ENCODE assay signal across 12 cellular contexts in the genomic region with DNA sequence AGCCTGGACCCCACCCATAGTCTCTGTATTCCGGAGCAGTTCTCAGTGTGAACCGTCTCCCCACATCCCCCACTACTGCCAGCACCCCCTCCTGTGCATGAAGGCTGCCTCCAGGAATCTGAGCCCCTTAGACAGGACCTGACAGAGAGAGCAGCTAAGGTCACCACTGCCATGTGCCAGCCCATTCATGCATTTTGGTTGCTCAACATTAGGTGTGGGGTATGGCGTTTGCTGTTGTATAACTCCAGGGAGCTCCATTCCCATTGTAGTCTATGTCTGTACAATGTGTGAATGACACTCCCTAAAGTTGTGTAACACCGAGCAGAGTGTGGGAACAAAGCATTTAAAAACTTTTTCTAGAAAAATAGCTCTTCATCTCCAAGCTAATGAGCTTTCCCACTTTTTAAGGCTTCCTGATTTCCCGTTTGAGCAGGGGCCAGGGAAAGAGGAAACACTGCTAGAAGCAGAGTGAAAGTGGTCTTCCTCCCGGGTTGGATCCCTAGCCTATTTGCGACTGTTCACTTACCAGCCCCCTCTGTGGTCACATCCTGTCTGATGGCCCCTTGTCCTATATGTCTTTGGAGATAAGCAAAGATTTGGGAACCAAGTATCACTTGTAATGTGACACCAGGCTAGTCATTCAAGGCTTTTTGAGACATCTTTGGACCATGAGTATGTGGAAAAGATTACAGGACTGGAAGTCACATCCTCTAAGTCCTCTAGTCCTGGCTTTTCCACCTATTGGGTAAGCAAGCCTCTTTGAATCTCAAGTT. TPM values are rescaled to one million over a fixed set of nuclear protein-coding genes. Genes with fewer than 3 reads are reported as not detected.
A peak's percentile ranks its signal among the peaks of the same experiment; 100 is the strongest.
DNase-seq lines count a peak whose midpoint lies in the region; ATAC-seq and TF ChIP-seq lines count a peak whose summit lies in the region.
"Had no signal": no experiment of that assay in that cellular context is flagged by ENCODE, and none has a peak within 500 bp of the region (broad histone marks: within the 10 kb centered on the region; RNA-seq: fewer than 3 reads in every experiment).

No MANE protein-coding gene starts in this region.

- H3K9me3 ChIP-seq in BLaER1 treated with 17β-estradiol and CSF1 and Interleukin-3, amounts not matched to agents 10 nM and 100 nM (replicated peaks in 1 of 11): no peaks in the 10 kb centered on the region
- H3K9me3 ChIP-seq in fibroblast of lung (ENCODE audit: control insufficient read depth, insufficient read depth, low read depth, low read length): no peaks in the 10 kb centered on the region
- H3K9me3 ChIP-seq in naive thymus-derived CD4-positive, alpha-beta T cell (ENCODE audit: control insufficient read depth in 2 of 3, low read length in 3 of 3): no peaks in the 10 kb centered on the region

- DNase-seq in RWPE1 (ENCODE audit: low spot score) (no peak), fibroblast of lung (ENCODE audit: low read depth in 2 of 2) (peak; percentile 35 to 51), NCI-H2081 treated with DMSO at 0.1 percent for 48 hours (lab: John Stamatoyannopoulos, UW) (no peak)
- no peak for DNase-seq in stimulated activated naive CD8-positive, alpha-beta T cell treated with anti-CD3 and anti-CD28 coated beads, Interleukin-15, amount 100 ng/mL, for 72 hours
- no peak for DNase-seq in naive thymus-derived CD4-positive, alpha-beta T cell
- DNase-seq: CD4-positive, alpha-beta T cell; stimulated activated naive B cell treated with anti-CD40 and anti-IgM and Interleukin-4, amounts not matched to agents 10 μg/mL and 1 μg/mL and 100 μg/mL, for 72 hours had no signal

- H3K36me3 ChIP-seq in BLaER1 treated with 17β-estradiol and CSF1 and Interleukin-3, amounts not matched to agents 10 nM and 100 nM: peaks cover 11 to 41% (median 22%) of the 10 kb centered on the region in 11 experiments; a peak in 20 of 22 replicates
- peaks cover 12% of the 10 kb centered on the region for H3K36me3 ChIP-seq in fibroblast of lung (ENCODE audit: control insufficient read depth, insufficient read depth, low read length)
- H3K36me3 ChIP-seq in naive thymus-derived CD4-positive, alpha-beta T cell (ENCODE audit: control insufficient read depth in 2 of 3, insufficient read depth in 3 of 3, low read length in 3 of 3): peaks cover 0 to 7% (median 0%) of the 10 kb centered on the region in 3 experiments

- H3K9ac ChIP-seq in BLaER1 treated with 17β-estradiol and CSF1 and Interleukin-3, amounts not matched to agents 10 nM and 100 nM: peak overlapping the region in 2 of 11 experiments; percentile 18 to 77; a peak in 2 of 22 replicates
- no peak overlapping the region for H3K9ac ChIP-seq in fibroblast of lung (ENCODE audit: insufficient read depth, low read length)

- peaks cover 0 to 15% (median 0%) of the 10 kb centered on the region in 11 experiments; a peak in 4 of 22 replicates for H4K20me1 ChIP-seq in BLaER1 treated with 17β-estradiol and CSF1 and Interleukin-3, amounts not matched to agents 10 nM and 100 nM
- H4K20me1 ChIP-seq in fibroblast of lung (ENCODE audit: control insufficient read depth, extremely low read depth, insufficient read depth, low read length): no peaks in the 10 kb centered on the region

- H3K79me2 ChIP-seq in fibroblast of lung (ENCODE audit: control insufficient read depth, insufficient read depth, low read length): no peaks in the 10 kb centered on the region

- H3K4me3 Mint-ChIP-seq in nephron: peak overlapping the region in 2 of 3 experiments; percentile 21 to 60
- no peak overlapping the region for H3K4me3 Mint-ChIP-seq in stimulated activated naive CD8-positive, alpha-beta T cell treated with anti-CD3 and anti-CD28 coated beads, Interleukin-15, amount 100 ng/mL, for 72 hours
- H3K4me3 Mint-ChIP-seq in naive thymus-derived CD4-positive, alpha-beta T cell: no peak overlapping the region
- H3K4me3 Mint-ChIP-seq: activated naive CD4-positive, alpha-beta T cell treated with anti-CD3 and anti-CD28 coated beads, Interleukin-2, amount 50 U/mL, for 24 hours; CD4-positive, alpha-beta T cell; stimulated activated naive B cell treated with anti-CD40 and anti-IgM and Interleukin-4, amounts not matched to agents 10 μg/mL and 1 μg/mL and 100 μg/mL, for 72 hours had no signal

- H3K27ac Mint-ChIP-seq in nephron: peak overlapping the region; percentile 82 to 84 (median 84)
- H3K27ac Mint-ChIP-seq in stimulated activated naive CD8-positive, alpha-beta T cell treated with anti-CD3 and anti-CD28 coated beads, Interleukin-15, amount 100 ng/mL, for 72 hours: no peak overlapping the region
- H3K27ac Mint-ChIP-seq in naive thymus-derived CD4-positive, alpha-beta T cell: peak overlapping the region in 1 of 9 donors; percentile 41
- H3K27ac Mint-ChIP-seq: activated naive CD4-positive, alpha-beta T cell treated with anti-CD3 and anti-CD28 coated beads, Interleukin-2, amount 50 U/mL, for 24 hours; CD4-positive, alpha-beta T cell; stimulated activated naive B cell treated with anti-CD40 and anti-IgM and Interleukin-4, amounts not matched to agents 10 μg/mL and 1 μg/mL and 100 μg/mL, for 72 hours had no signal

- POLR2A ChIA-PET in RWPE1 (lab: Yijun Ruan, JAX; ENCODE audit: low non-redundant PET): no interaction called here
- POLR2A ChIA-PET in naive thymus-derived CD4-positive, alpha-beta T cell (lab: Charles Lee): no interaction called here

- H3K27me3 Mint-ChIP-seq in nephron (ENCODE audit: low read depth): no peaks in the 10 kb centered on the region
- no peaks in the 10 kb centered on the region for H3K27me3 Mint-ChIP-seq in stimulated activated naive CD8-positive, alpha-beta T cell treated with anti-CD3 and anti-CD28 coated beads, Interleukin-15, amount 100 ng/mL, for 72 hours
- H3K27me3 Mint-ChIP-seq in naive thymus-derived CD4-positive, alpha-beta T cell: no peaks in the 10 kb centered on the region
- H3K27me3 Mint-ChIP-seq: activated naive CD4-positive, alpha-beta T cell treated with anti-CD3 and anti-CD28 coated beads, Interleukin-2, amount 50 U/mL, for 24 hours; CD4-positive, alpha-beta T cell; progenitor cell of endocrine pancreas; stimulated activated naive B cell treated with anti-CD40 and anti-IgM and Interleukin-4, amounts not matched to agents 10 μg/mL and 1 μg/mL and 100 μg/mL, for 72 hours had no signal

- H3K27ac ChIP-seq in BLaER1 treated with 17β-estradiol and CSF1 and Interleukin-3, amounts not matched to agents 10 nM and 100 nM: 0 out of 22 replicates have a peak overlapping the region, but pooled peaks of 1 of the 11 experiments have one; percentile 7
- H3K27ac ChIP-seq in RWPE1 (peak overlapping the region; percentile 94), fibroblast of lung (ENCODE audit: insufficient read depth, low read length) (no peak overlapping the region)
- H3K27ac ChIP-seq in naive thymus-derived CD4-positive, alpha-beta T cell (ENCODE audit: low read depth, low read length): no peak overlapping the region

- H3K4me3 ChIP-seq in BLaER1 treated with 17β-estradiol and CSF1 and Interleukin-3, amounts not matched to agents 10 nM and 100 nM: no peak overlapping the region
- no peak overlapping the region for H3K4me3 ChIP-seq in fibroblast of lung (replicated peaks in 1 of 4; ENCODE audit: control extremely low read depth in 1 of 4, insufficient read depth in 1 of 4, low read depth in 3 of 4, low read length in 4 of 4)
- H3K4me3 ChIP-seq in naive thymus-derived CD4-positive, alpha-beta T cell (ENCODE audit: low read length): no peak overlapping the region

- no peaks in the 10 kb centered on the region for H3K27me3 ChIP-seq in BLaER1 treated with 17β-estradiol and CSF1 and Interleukin-3, amounts not matched to agents 10 nM and 100 nM
- H3K27me3 ChIP-seq in fibroblast of lung (ENCODE audit: control insufficient read depth, insufficient read depth, low read length): no peaks in the 10 kb centered on the region
- no peaks in the 10 kb centered on the region for H3K27me3 ChIP-seq in naive thymus-derived CD4-positive, alpha-beta T cell (ENCODE audit: control insufficient read depth in 2 of 2, insufficient read depth in 2 of 2, low read length in 2 of 2)

- peaks cover 6% of the 10 kb centered on the region for H3K36me3 Mint-ChIP-seq in nephron (ENCODE audit: low read depth)
- H3K36me3 Mint-ChIP-seq in naive thymus-derived CD4-positive, alpha-beta T cell: peaks cover 0 to 9% (median 4%) of the 10 kb centered on the region in 5 donors

- peaks cover 40 to 55% (median 49%) of the 10 kb centered on the region in 10 experiments for H3K4me1 ChIP-seq in BLaER1 treated with 17β-estradiol and CSF1 and Interleukin-3, amounts not matched to agents 10 nM and 100 nM
- peaks cover 26% of the 10 kb centered on the region for H3K4me1 ChIP-seq in fibroblast of lung (ENCODE audit: control insufficient read depth, extremely low read depth, insufficient read depth, low read length)
- no peaks in the 10 kb centered on the region for H3K4me1 ChIP-seq in naive thymus-derived CD4-positive, alpha-beta T cell (ENCODE audit: control insufficient read depth in 2 of 2, insufficient read depth in 2 of 2, low read length in 2 of 2)

- H3K4me1 Mint-ChIP-seq in nephron: peaks cover 52% of the 10 kb centered on the region
- H3K4me1 Mint-ChIP-seq in stimulated activated naive CD8-positive, alpha-beta T cell treated with anti-CD3 and anti-CD28 coated beads, Interleukin-15, amount 100 ng/mL, for 72 hours: peaks cover 72% of the 10 kb centered on the region
- peaks cover 0 to 11% (median 6%) of the 10 kb centered on the region in 7 donors for H3K4me1 Mint-ChIP-seq in naive thymus-derived CD4-positive, alpha-beta T cell

- H3K9me3 Mint-ChIP-seq in nephron: no peaks in the 10 kb centered on the region
- no peaks in the 10 kb centered on the region for H3K9me3 Mint-ChIP-seq in stimulated activated naive CD8-positive, alpha-beta T cell treated with anti-CD3 and anti-CD28 coated beads, Interleukin-15, amount 100 ng/mL, for 72 hours
- H3K9me3 Mint-ChIP-seq in naive thymus-derived CD4-positive, alpha-beta T cell: no peaks in the 10 kb centered on the region
- H3K9me3 Mint-ChIP-seq: activated naive CD4-positive, alpha-beta T cell treated with anti-CD3 and anti-CD28 coated beads, Interleukin-2, amount 50 U/mL, for 24 hours; CD4-positive, alpha-beta T cell; stimulated activated naive B cell treated with anti-CD40 and anti-IgM and Interleukin-4, amounts not matched to agents 10 μg/mL and 1 μg/mL and 100 μg/mL, for 72 hours had no signal

- CTCF ChIA-PET in RWPE1 (lab: Yijun Ruan, JAX): interaction anchor here (0.9 to 2.6 kb wide), 3 partner anchors 15 to 493 kb away, joined by 3 to 37 read pairs (median 6); no protein-coding TSS in a partner anchor
- CTCF ChIA-PET in naive thymus-derived CD4-positive, alpha-beta T cell (lab: Charles Lee): interaction anchor here (0.5 to 2.4 kb wide), 3 partner anchors 37 to 96 kb away, joined by 3 to 11 read pairs (median 3); no protein-coding TSS in a partner anchor

- ATAC-seq in stimulated activated naive CD8-positive, alpha-beta T cell treated with anti-CD3 and anti-CD28 coated beads, Interleukin-15, amount 100 ng/mL, for 72 hours: no peak
- ATAC-seq in naive thymus-derived CD4-positive, alpha-beta T cell: no peak
- ATAC-seq in GM18861 (IDR thresholded peaks at IDR 0.05; ENCODE audit: unreplicated experiment): no peak
- ATAC-seq: stimulated activated naive B cell treated with anti-CD40 and anti-IgM and Interleukin-4, amounts not matched to agents 10 μg/mL and 1 μg/mL and 100 μg/mL, for 72 hours had no signal

- TF ChIP-seq CTCF in RWPE1 (conservative IDR thresholded peaks at IDR 0.05; ENCODE audit: low read depth) (no peak), fibroblast of lung (conservative IDR thresholded peaks at IDR 0.05 in 1 of 2, IDR thresholded peaks at IDR 0.05 in 1 of 2; ENCODE audit: low read depth in 1 of 2, low read length in 2 of 2) (no peak), nephron (IDR thresholded peaks at IDR 0.05; ENCODE audit: unreplicated experiment in 3 of 3) (no peak)

- intact Hi-C loops in naive thymus-derived CD4-positive, alpha-beta T cell (cut with micrococcal nuclease): no loop called here

- no peak overlapping the region for H2AFZ ChIP-seq in fibroblast of lung (ENCODE audit: low read length)

- peak overlapping the region in 6 of 11 experiments; percentile 6 to 98 (median 78); a peak in 6 of 22 replicates for H3K4me2 ChIP-seq in BLaER1 treated with 17β-estradiol and CSF1 and Interleukin-3, amounts not matched to agents 10 nM and 100 nM
- H3K4me2 ChIP-seq in fibroblast of lung (ENCODE audit: extremely low read depth, insufficient read depth, low read length): no peak overlapping the region

RNA-seq across cellular contexts. Expression of a gene that starts 5.9 kb away (rescaled TPM):
- 7.4 and 9.9 TPM in 2 replicates for total RNA-seq in fibroblast of lung
- 7.8 and 8.1 TPM in 2 replicates for polyA plus RNA-seq in fibroblast of lung
- 15.5 and 17.2 TPM in 2 replicates for polyA plus RNA-seq in fibroblast of lung (2012)
- 13.0 and 16.5 TPM in 2 replicates for polyA minus RNA-seq in fibroblast of lung (ENCODE audit: low replicate concordance)
- total RNA-seq in naive thymus-derived CD4-positive, alpha-beta T cell: 1 to 10 TPM; 1.1 to 3.7 (median 1.4) TPM
- 1 to 10 TPM; 3.4 TPM for polyA plus RNA-seq in naive thymus-derived CD4-positive, alpha-beta T cell

RNA-seq across cellular contexts. Expression of a gene that starts 37.4 kb away (rescaled TPM):
- total RNA-seq in fibroblast of lung: under 0.01 and 0.17 TPM in 2 replicates
- not detected in 2 replicates for polyA plus RNA-seq in fibroblast of lung
- polyA plus RNA-seq in fibroblast of lung (2012): 0.06 and 0.10 TPM in 2 replicates
- polyA minus RNA-seq in fibroblast of lung (ENCODE audit: low replicate concordance): not detected in 2 replicates
- total RNA-seq in naive thymus-derived CD4-positive, alpha-beta T cell: not detected
- not detected for polyA plus RNA-seq in naive thymus-derived CD4-positive, alpha-beta T cell
- total RNA-seq: CD4-positive, alpha-beta T cell had no signal

Comparison
In these comparisons a context has a peak if more than half of its experiments do, and no peak if none do; other contexts are left out.
1. DNase-seq: peak in fibroblast of lung (2 of 2); none in RWPE1 (single experiment), stimulated activated naive CD8-positive, alpha-beta T cell treated with anti-CD3 and anti-CD28 coated beads, Interleukin-15, amount 100 ng/mL, for 72 hours (0 of 2), naive thymus-derived CD4-positive, alpha-beta T cell (0 of 9) and NCI-H2081 treated with DMSO at 0.1 percent for 48 hours (single experiment).
2. H3K27ac Mint-ChIP-seq: peak in nephron (3 of 3); none in stimulated activated naive CD8-positive, alpha-beta T cell treated with anti-CD3 and anti-CD28 coated beads, Interleukin-15, amount 100 ng/mL, for 72 hours (0 of 2).
3. H3K4me3 Mint-ChIP-seq: peak in nephron (2 of 3); none in stimulated activated naive CD8-positive, alpha-beta T cell treated with anti-CD3 and anti-CD28 coated beads, Interleukin-15, amount 100 ng/mL, for 72 hours (0 of 2) and naive thymus-derived CD4-positive, alpha-beta T cell (0 of 10).